Comparison of ENCODE assay signal across 8 cellular contexts in genomic region chr17:44014437-44015172, GRCh38. TPM values are rescaled to one million over a fixed set of nuclear protein-coding genes. Genes with fewer than 3 reads are reported as not detected.
DNase-seq lines count a peak whose midpoint lies in the region; ATAC-seq and TF ChIP-seq lines count a peak whose summit lies in the region.

TSS of gene TMEM101 (minus strand) at chr17:44014963. CDS start at chr17:44014952, 11 bp downstream.

- H3K27me3 ChIP-seq in Caco-2 (replicated peaks; ENCODE audit: control insufficient read depth, insufficient read depth, low read length) (no peaks in the 10 kb centered on the region), Panc1 (ENCODE audit: control insufficient read depth, insufficient read depth, low read length) (no peaks in the 10 kb centered on the region), mucosa of stomach (ENCODE audit: control insufficient read depth, insufficient read depth, low read length) (no peaks in the 10 kb centered on the region)

- no peaks in the 10 kb centered on the region for H3K9me3 Mint-ChIP-seq in Caco-2 (ENCODE audit: unreplicated experiment)
- H3K9me3 Mint-ChIP-seq in activated T-cell treated with anti-CD3 and anti-CD28 coated beads, Interleukin-2, amount 50 U/mL, for 4 hours: no peaks in the 10 kb centered on the region

- in situ Hi-C loops in Panc1 (cut with HindIII; ENCODE audit: low pct_unique_long_range_greater_than_20kb, low sequenced_read_pairs): no loop called here

- DNase-seq in Caco-2 (peak; percentile 93 to 94), Panc1 (ENCODE audit: low read depth, low spot score) (peak; percentile 58)
- peak; percentile 90 for DNase-seq in Jurkat, Clone E6-1 (ENCODE audit: low read depth, low spot score)
- DNase-seq in activated T-cell treated with anti-CD3 and anti-CD28 coated beads, Interleukin-2, amount 50 U/mL, for 4 hours: peak; percentile 85
- DNase-seq in stimulated activated CD8-positive, alpha-beta memory T cell treated with anti-CD3 and anti-CD28 coated beads, Interleukin-4, amount 100 ng/mL, for 48 hours: peak; percentile 90

- CTCF ChIA-PET in Caco-2 (lab: Charles Lee): interaction anchor here (0.6 to 0.8 kb wide), 2 partner anchors 8 to 154 kb away, joined by 3 read pairs; no protein-coding TSS in a partner anchor
- CTCF ChIA-PET in Panc1 (lab: Charles Lee): interaction anchor here (0.7 kb wide), 1 partner anchor 101 kb away, joined by 3 read pairs; no protein-coding TSS in a partner anchor

- no peaks in the 10 kb centered on the region for H3K4me1 ChIP-seq in Caco-2
- H3K4me1 ChIP-seq in Panc1 (ENCODE audit: control insufficient read depth, insufficient read depth, low read length): no peaks in the 10 kb centered on the region; the same call in 1 of the 2 replicates
- H3K4me1 ChIP-seq in mucosa of stomach (ENCODE audit: control insufficient read depth, insufficient read depth, low read length): peaks cover 9% of the 10 kb centered on the region

- TF ChIP-seq CTCF in Caco-2 (IDR thresholded peaks at IDR 0.05; ENCODE audit: insufficient read depth in 1 of 2, low read depth in 1 of 2, low read length in 1 of 2, severe bottlenecking in 1 of 2, unreplicated experiment in 1 of 2) (no peak), Panc1 (IDR thresholded peaks at IDR 0.05) (no peak)

- H3K27ac ChIP-seq in Panc1 (ENCODE audit: low read length): peak within 1 kb of the TSS; percentile 97

- no peaks in the 10 kb centered on the region for H3K9me3 ChIP-seq in Caco-2
- no peaks in the 10 kb centered on the region for H3K9me3 ChIP-seq in Panc1 (ENCODE audit: control insufficient read depth, insufficient read depth, low read depth, low read length)
- H3K9me3 ChIP-seq in mucosa of stomach (ENCODE audit: control insufficient read depth, low read length): no peaks in the 10 kb centered on the region

- ATAC-seq in GM21515 (IDR thresholded peaks at IDR 0.05; ENCODE audit: unreplicated experiment) (peak; percentile 64), Panc1 (peak; percentile 94), esophagus mucosa (peak; percentile 84)
- peak; percentile 99 for ATAC-seq in activated T-cell treated with anti-CD3 and anti-CD28 coated beads, Interleukin-2, amount 50 U/mL, for 4 hours

- H3K4me3 Mint-ChIP-seq in Caco-2 (ENCODE audit: unreplicated experiment): peak within 1 kb of the TSS; percentile 97
- H3K4me3 Mint-ChIP-seq in activated T-cell treated with anti-CD3 and anti-CD28 coated beads, Interleukin-2, amount 50 U/mL, for 4 hours: peak within 1 kb of the TSS; percentile 99

- H3K4me1 Mint-ChIP-seq in Caco-2 (ENCODE audit: low read depth, unreplicated experiment): no peaks in the 10 kb centered on the region
- H3K4me1 Mint-ChIP-seq in activated T-cell treated with anti-CD3 and anti-CD28 coated beads, Interleukin-2, amount 50 U/mL, for 4 hours (ENCODE audit: low read depth): peaks cover 8% of the 10 kb centered on the region

- H3K4me3 ChIP-seq in Caco-2 (ENCODE audit: low read depth, low read length): peak within 1 kb of the TSS; percentile 78
- peak within 1 kb of the TSS; percentile 98 for H3K4me3 ChIP-seq in Jurkat, Clone E6-1 (ENCODE audit: low read length)
- H3K4me3 ChIP-seq in Panc1 (ENCODE audit: low read depth in 2 of 2, low read length in 2 of 2): peak within 1 kb of the TSS; percentile 97 to 99
- H3K4me3 ChIP-seq in mucosa of stomach (ENCODE audit: low read length): peak within 1 kb of the TSS; percentile 90

- peak within 1 kb of the TSS; percentile 93 for H3K9ac ChIP-seq in mucosa of stomach (ENCODE audit: low read length)

- peaks cover 9% of the 10 kb centered on the region for H3K36me3 Mint-ChIP-seq in Caco-2 (ENCODE audit: insufficient read depth, unreplicated experiment)
- H3K36me3 Mint-ChIP-seq in activated T-cell treated with anti-CD3 and anti-CD28 coated beads, Interleukin-2, amount 50 U/mL, for 4 hours (ENCODE audit: insufficient read depth): peaks cover 10% of the 10 kb centered on the region

- TSS peak; percentile 37 for BruUV-seq in Caco-2 (replicated peaks; lab: Mats Ljungman, UMichigan)
- no TSS peak for BruUV-seq in Panc1 (replicated peaks; lab: Mats Ljungman, UMichigan)

- H3K27me3 Mint-ChIP-seq in Caco-2 (ENCODE audit: insufficient read depth, unreplicated experiment): no peaks in the 10 kb centered on the region
- H3K27me3 Mint-ChIP-seq in activated T-cell treated with anti-CD3 and anti-CD28 coated beads, Interleukin-2, amount 50 U/mL, for 4 hours (ENCODE audit: low read depth): no peaks in the 10 kb centered on the region

- intact Hi-C loops in Caco-2 (cut with micrococcal nuclease; ENCODE audit: unreplicated experiment): no loop called here
- intact Hi-C loops in Panc1 (cut with micrococcal nuclease; ENCODE audit: unreplicated experiment): no loop called here

- POLR2A ChIA-PET in Caco-2 (lab: Charles Lee): interaction anchor here (0.6 to 1.1 kb wide), 3 partner anchors 51 to 172 kb away, joined by 3 read pairs; partner anchors contain the start of genes HDAC5, LSM12 and TMUB2
- POLR2A ChIA-PET in Panc1 (lab: Charles Lee): interaction anchor here (0.6 kb wide), 1 partner anchor 55 kb away, joined by 5 read pairs; no protein-coding TSS in a partner anchor

- H3K36me3 ChIP-seq in Caco-2 (ENCODE audit: control insufficient read depth, insufficient read depth, low read length) (0 out of 2 replicates have a peak, but pooled peaks cover 2% of the 10 kb centered on the region), Panc1 (ENCODE audit: control insufficient read depth, insufficient read depth, low read length) (peaks cover 5% of the 10 kb centered on the region; the same call in 1 of the 2 replicates), mucosa of stomach (ENCODE audit: control insufficient read depth, insufficient read depth, low read length) (no peaks in the 10 kb centered on the region)

- peak within 1 kb of the TSS; percentile 97 for H3K27ac Mint-ChIP-seq in Caco-2 (ENCODE audit: unreplicated experiment)

RNA-seq across cellular contexts. Expression of gene TMEM101, which starts in this region (rescaled TPM):
- total RNA-seq in Caco-2 (2022) (41.7 and 43.5 TPM in 2 replicates), Panc1 (2021; ENCODE audit: unreplicated experiment) (32.8 TPM), esophagus mucosa (23.2 TPM)
- 38.4 TPM for polyA plus RNA-seq in Jurkat, Clone E6-1 (2012; ENCODE audit: insufficient read depth, insufficient read length)
- 45.9 TPM for polyA plus RNA-seq in Panc1 (2012; ENCODE audit: insufficient read length)
- 10 to 100 TPM; 20.2 to 23.1 (median 22.5) TPM for total RNA-seq in activated T-cell treated with anti-CD3 and anti-CD28 coated beads, Interleukin-2, amount 50 U/mL, for 4 hours

Comparison
In these comparisons a context has a peak if more than half of its experiments do, and no peak if none do; other contexts are left out.
1. Peak in every context shown above with its lines: DNase-seq, ATAC-seq, H3K4me3 ChIP-seq and H3K27ac ChIP-seq.